Comparison of ENCODE assay signal across 1 cellular context in the genomic region with DNA sequence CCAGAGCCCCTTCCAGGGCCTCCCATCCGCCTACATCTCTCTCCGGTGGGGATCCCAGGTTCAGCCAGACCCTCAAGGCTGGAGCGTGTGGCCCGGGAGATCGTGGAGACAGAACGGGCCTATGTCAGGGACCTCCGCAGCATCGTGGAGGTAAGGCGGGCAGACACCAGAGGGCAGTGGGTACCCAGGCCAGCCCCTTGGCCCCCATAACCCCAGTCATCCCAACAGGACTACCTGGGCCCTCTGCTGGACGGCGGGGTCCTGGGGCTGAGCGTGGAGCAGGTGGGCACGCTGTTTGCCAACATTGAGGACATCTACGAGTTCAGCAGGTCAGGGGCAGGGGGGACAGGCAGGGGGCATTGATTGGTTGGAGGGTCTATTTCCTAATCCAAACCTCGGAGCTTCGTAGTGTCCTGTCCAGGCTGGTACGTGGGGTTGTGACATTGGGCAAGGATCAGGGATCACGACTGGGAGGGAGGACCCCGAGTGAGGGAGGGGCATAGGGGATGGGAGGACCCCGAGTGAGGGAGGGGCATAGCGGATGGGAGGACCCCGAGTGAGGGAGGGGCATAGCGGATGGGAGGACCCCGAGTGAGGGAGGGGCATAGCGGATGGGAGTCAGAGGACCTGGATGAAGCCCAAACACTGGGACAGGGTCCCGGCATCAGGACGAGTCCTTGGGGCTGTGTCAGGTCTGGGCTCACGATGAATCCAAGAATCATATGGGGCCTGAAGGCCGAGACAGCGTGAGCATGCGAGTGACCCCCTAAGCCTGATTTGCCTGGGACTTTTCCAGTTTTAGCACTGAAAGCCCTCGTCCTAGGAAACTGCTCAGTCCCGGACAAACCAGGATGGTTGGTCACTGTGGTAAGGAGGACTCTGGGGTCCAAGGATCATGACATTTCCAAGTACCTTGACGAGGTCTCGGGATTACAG.
TF ChIP-seq lines count a peak whose summit lies in the region.

No MANE protein-coding gene starts in this region.

TF ChIP-seq in H1, 55 proteins besides CTCF, POLR2A, EP300 and RAD21:
- TF ChIP-seq KDM1A (IDR thresholded peaks at IDR 0.05; ENCODE audit: borderline replicate concordance, low read length) (no peak), CTBP2 (IDR thresholded peaks at IDR 0.05; ENCODE audit: borderline replicate concordance, insufficient read depth, insufficient read length, low read length) (no peak), RXRA (IDR thresholded peaks at IDR 0.05; ENCODE audit: insufficient read depth, low read depth, low read length) (no peak), TAF7 (optimal IDR thresholded peaks at IDR 0.05; ENCODE audit: borderline replicate concordance, low read depth, low read length) (no peak), KDM5A (IDR thresholded peaks at IDR 0.05; ENCODE audit: low read length) (no peak), CHD2 (IDR thresholded peaks at IDR 0.05; ENCODE audit: low read length) (no peak), CBX5 (IDR thresholded peaks at IDR 0.05; ENCODE audit: low read depth, low read length) (no peak), BACH1 (IDR thresholded peaks at IDR 0.05; ENCODE audit: low read length) (no peak), NANOG (IDR thresholded peaks at IDR 0.05; ENCODE audit: insufficient read depth, low read depth, low read length, poor library complexity, severe bottlenecking) (no peak), CBX8 (IDR thresholded peaks at IDR 0.05; ENCODE audit: borderline replicate concordance, low read depth, low read length) (no peak)
- TF ChIP-seq, protein P1, sequence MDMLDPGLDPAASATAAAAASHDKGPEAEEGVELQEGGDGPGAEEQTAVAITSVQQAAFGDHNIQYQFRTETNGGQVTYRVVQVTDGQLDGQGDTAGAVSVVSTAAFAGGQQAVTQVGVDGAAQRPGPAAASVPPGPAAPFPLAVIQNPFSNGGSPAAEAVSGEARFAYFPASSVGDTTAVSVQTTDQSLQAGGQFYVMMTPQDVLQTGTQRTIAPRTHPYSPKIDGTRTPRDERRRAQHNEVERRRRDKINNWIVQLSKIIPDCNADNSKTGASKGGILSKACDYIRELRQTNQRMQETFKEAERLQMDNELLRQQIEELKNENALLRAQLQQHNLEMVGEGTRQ (IDR thresholded peaks at IDR 0.05; ENCODE audit: low read length), result no peak
